ENCODE assay signal across 1 cellular context in genomic region chr11:125998267-125998666, GRCh38.
TF ChIP-seq lines count a peak whose summit lies in the region.

No MANE protein-coding gene starts in this region.

TF ChIP-seq in IMR-90, 13 proteins besides CTCF, POLR2A, EP300 and RAD21 (continued from another document):
- no peak for TF ChIP-seq ELK1 (IDR thresholded peaks at IDR 0.05; ENCODE audit: borderline replicate concordance, low read depth, low read length)
